ENCODE assay signal across 18 cellular contexts in the genomic region with DNA sequence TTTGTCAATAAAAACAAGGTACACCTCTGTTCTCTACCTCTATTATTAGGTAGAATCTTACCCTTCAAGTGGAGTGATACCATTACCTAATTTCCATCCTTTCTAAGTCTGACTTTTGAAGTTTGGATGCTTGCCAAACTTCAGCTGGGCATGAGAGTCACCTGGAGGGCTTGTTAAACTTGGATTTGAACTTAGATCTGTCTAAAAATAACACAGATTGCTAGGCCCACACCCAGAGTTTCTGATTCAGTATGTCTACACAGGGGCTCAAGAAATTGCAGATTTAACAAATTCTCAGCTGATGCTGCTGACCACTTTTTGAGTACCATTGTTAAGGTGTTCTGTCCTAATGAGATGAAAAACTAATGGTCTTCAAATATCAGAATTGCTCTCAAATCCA.
"Had no signal": no experiment of that assay in that cellular context is flagged by ENCODE, and none has a peak within 500 bp of the region (broad histone marks: within the 10 kb centered on the region; RNA-seq: fewer than 3 reads in every experiment).

No MANE protein-coding gene starts in this region.

- H3K4me1 ChIP-seq: breast epithelium, esophagus squamous epithelium, suprapubic skin had no signal

- H3K36me3 ChIP-seq: breast epithelium, esophagus squamous epithelium, suprapubic skin had no signal

- H3K27ac Mint-ChIP-seq: activated naive CD8-positive, alpha-beta T cell; type B pancreatic cell had no signal

- DNase-seq: activated CD4-positive, alpha-beta T cell treated with anti-CD3 and anti-CD28 coated beads, Interleukin-2, amount 50 U/mL, for 4 hours; activated CD4-positive, CD25-positive, alpha-beta regulatory T cell treated with anti-CD3 and anti-CD28 coated beads, Interleukin-2, amount 50 U/mL, for 72 hours; activated effector memory CD4-positive, alpha-beta T cell treated with Interleukin-2 at 50 U/mL for 16 hours; activated T-cell treated with anti-CD3 and anti-CD28 coated beads, Interleukin-2, amount 50 U/mL, for 1 hour; esophagus squamous epithelium; glutamatergic neuron; left cardiac atrium; mucosa of descending colon; nephron progenitor cell; stimulated activated CD4-positive, alpha-beta T cell treated with anti-CD3 and anti-CD28 coated beads, Interleukin-12 subunit alpha, Interleukin-12 subunit beta, amount 100 ng/mL, for 4 hours; stimulated activated CD4-positive, alpha-beta T cell treated with anti-CD3 and anti-CD28 coated beads, Interleukin-2, amount 100 ng/mL, for 48 hours; stimulated activated naive CD8-positive, alpha-beta T cell treated with anti-CD3 and anti-CD28 coated beads, Interleukin-15, Interleukin-2, amounts not matched to agents 100 U/mL and 50 U/mL, for 24 hours; T-helper 9 cell had no signal

- H3K36me3 Mint-ChIP-seq: activated naive CD8-positive, alpha-beta T cell; type B pancreatic cell had no signal

- H3K9me3 ChIP-seq: breast epithelium, esophagus squamous epithelium, mucosa of descending colon, suprapubic skin had no signal

- H3K4me1 Mint-ChIP-seq: nephron progenitor cell had no signal

- ATAC-seq: mucosa of descending colon; sciatic nerve; stimulated activated naive CD8-positive, alpha-beta T cell treated with anti-CD3 and anti-CD28 coated beads, Interleukin-15, Interleukin-2, amounts not matched to agents 100 U/mL and 50 U/mL, for 24 hours had no signal

- H3K27ac ChIP-seq: breast epithelium, esophagus squamous epithelium, suprapubic skin had no signal

- H3K27me3 ChIP-seq: breast epithelium, esophagus squamous epithelium, suprapubic skin had no signal

- H3K9me3 Mint-ChIP-seq: nephron progenitor cell, type B pancreatic cell had no signal

- H3K4me3 Mint-ChIP-seq: activated naive CD8-positive, alpha-beta T cell; nephron progenitor cell; type B pancreatic cell had no signal

- H3K4me3 ChIP-seq: breast epithelium, esophagus squamous epithelium, mucosa of descending colon, suprapubic skin had no signal
